ENCODE assay signal across 26 cellular contexts in the genomic region with DNA sequence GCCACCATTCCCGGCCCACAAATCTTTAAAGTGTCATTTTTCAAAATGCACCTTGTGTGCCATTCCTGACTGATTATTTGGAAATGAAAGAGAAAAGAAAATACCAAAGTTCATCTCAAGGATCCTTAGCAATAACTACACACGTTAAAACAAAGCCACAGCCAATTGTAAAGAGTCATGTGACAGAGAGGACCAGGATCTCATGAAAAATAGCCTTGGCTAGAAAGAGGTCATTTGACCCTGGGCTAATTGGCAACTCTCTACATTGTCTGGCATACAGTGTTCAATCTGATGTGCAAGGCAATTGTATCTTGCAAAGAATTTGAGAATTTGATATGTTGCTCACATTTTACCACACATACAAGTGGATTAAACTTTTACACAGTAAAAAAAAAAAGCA. TPM values are rescaled to one million over a fixed set of nuclear protein-coding genes. Genes with fewer than 3 reads are reported as not detected.
DNase-seq lines count a peak whose midpoint lies in the region; ATAC-seq, FAIRE-seq and TF ChIP-seq lines count a peak whose summit lies in the region.
"Had no signal": no experiment of that assay in that cellular context is flagged by ENCODE, and none has a peak within 500 bp of the region (broad histone marks: within the 10 kb centered on the region; RNA-seq: fewer than 3 reads in every experiment).

No MANE protein-coding gene starts in this region.

- no peaks in the 10 kb centered on the region for H3K27me3 ChIP-seq in mammary epithelial cell (ENCODE audit: insufficient read depth, low read length)

- POLR2A ChIA-PET in MCF 10A (lab: Yijun Ruan, JAX) = interaction anchor here (1.2 to 2.0 kb wide), 4 partner anchors 31 to 47 kb away, joined by 6 to 8 read pairs (median 6); no protein-coding TSS in a partner anchor

- no peaks in the 10 kb centered on the region for H3K27me3 Mint-ChIP-seq in MCF 10A (ENCODE audit: insufficient read depth, unreplicated experiment)

- H4K20me1 ChIP-seq in mammary epithelial cell (ENCODE audit: insufficient read depth, low read length) = no peaks in the 10 kb centered on the region
- H4K20me1 ChIP-seq: BLaER1 treated with 17β-estradiol and CSF1 and Interleukin-3, amounts not matched to agents 10 nM and 100 nM had no signal

- H3K4me3 ChIP-seq in mammary epithelial cell (replicated peaks in 1 of 3; ENCODE audit: insufficient read depth in 1 of 3, low read depth in 2 of 3, low read length in 3 of 3) = no peak overlapping the region
- H3K4me3 ChIP-seq: BLaER1 treated with 17β-estradiol and CSF1 and Interleukin-3, amounts not matched to agents 10 nM and 100 nM had no signal

- peaks cover 2% of the 10 kb centered on the region for H3K9me3 ChIP-seq in mammary epithelial cell (replicated peaks; ENCODE audit: insufficient read depth, low read length)
- H3K9me3 ChIP-seq: BE2C had no signal

- ATAC-seq in GM21360 (IDR thresholded peaks at IDR 0.05; ENCODE audit: unreplicated experiment) (no peak), GM19351 (IDR thresholded peaks at IDR 0.05; ENCODE audit: unreplicated experiment) (no peak)

- no peaks in the 10 kb centered on the region for H3K9me3 Mint-ChIP-seq in MCF 10A (ENCODE audit: unreplicated experiment)
- H3K9me3 Mint-ChIP-seq: CD4-positive, alpha-beta T cell; CD8-positive, alpha-beta memory T cell had no signal

- H3K36me3 ChIP-seq in mammary epithelial cell (ENCODE audit: insufficient read depth, low read length) = no peaks in the 10 kb centered on the region
- H3K36me3 ChIP-seq: BE2C; BLaER1 treated with 17β-estradiol and CSF1 and Interleukin-3, amounts not matched to agents 10 nM and 100 nM had no signal

- H3K4me3 Mint-ChIP-seq in MCF 10A (ENCODE audit: unreplicated experiment) = no peak overlapping the region
- H3K4me3 Mint-ChIP-seq: CD4-positive, alpha-beta T cell; CD8-positive, alpha-beta memory T cell had no signal

- H3K4me1 Mint-ChIP-seq in MCF 10A (ENCODE audit: insufficient read depth, unreplicated experiment) = peaks cover 14% of the 10 kb centered on the region

- no peak overlapping the region for H2AFZ ChIP-seq in mammary epithelial cell (ENCODE audit: low read depth, low read length)

- peak; percentile 20 for FAIRE-seq in urothelium cell line (lab: Jason Lieb, UNC)
- FAIRE-seq: A204.1, GM12892 had no signal

- in situ Hi-C loops in mammary epithelial cell (cut with MboI; ENCODE audit: low sequenced_read_pairs in 2 of 2) = no loop called here

- H3K27ac ChIP-seq in mammary epithelial cell (ENCODE audit: insufficient read depth, low read depth, low read length) (peak overlapping the region; percentile 80), epithelial cell of prostate (peak overlapping the region; percentile 87)
- H3K27ac ChIP-seq: 22Rv1; BLaER1 treated with 17β-estradiol and CSF1 and Interleukin-3, amounts not matched to agents 10 nM and 100 nM had no signal

- no peak overlapping the region for H3K27ac Mint-ChIP-seq in MCF 10A (ENCODE audit: low read depth, unreplicated experiment)
- H3K27ac Mint-ChIP-seq: CD14-positive monocyte; CD4-positive, alpha-beta T cell; CD8-positive, alpha-beta memory T cell had no signal

- BruUV-seq in mammary epithelial cell (replicated peaks; lab: Mats Ljungman, UMichigan) (no TSS peak), MCF 10A (replicated peaks; lab: Mats Ljungman, UMichigan) (no TSS peak)

- no peak overlapping the region for H3K9ac ChIP-seq in mammary epithelial cell (ENCODE audit: insufficient read depth, low read length)
- H3K9ac ChIP-seq: BLaER1 treated with 17β-estradiol and CSF1 and Interleukin-3, amounts not matched to agents 10 nM and 100 nM had no signal

- peaks cover 14% of the 10 kb centered on the region for H3K4me1 ChIP-seq in mammary epithelial cell (ENCODE audit: insufficient read depth, low read length)
- H3K4me1 ChIP-seq: BE2C had no signal

- H3K79me2 ChIP-seq in mammary epithelial cell (ENCODE audit: insufficient read depth, low read length) = peaks cover 19% of the 10 kb centered on the region

- CTCF ChIA-PET in mammary epithelial cell (lab: Charles Lee; ENCODE audit: low non-redundant PET) = no interaction called here
- CTCF ChIA-PET in MCF 10A (lab: Yijun Ruan, JAX) = no interaction called here

- DNase-seq in mammary epithelial cell (no peak), MCF 10A (ENCODE audit: unreplicated experiment) (no peak), epithelial cell of prostate (ENCODE audit: low read depth, low spot score) (no peak), medulla oblongata (ENCODE audit: extremely low spot score) (peak; percentile 26), urothelium cell line (ENCODE audit: low spot score) (no peak)
- DNase-seq in activated CD4-positive, alpha-beta T cell treated with anti-CD3 and anti-CD28 coated beads, Interleukin-2, amount 50 U/mL, for 4 hours = no peak
- DNase-seq: BE2C; Calu3; CD4-positive, alpha-beta T cell; CD8-positive, alpha-beta memory T cell; COR-L47; DMS53; DMS79 treated with DMSO at 0.1 percent for 48 hours; GF-D8; H7; HCEC 1CT had no signal

- H3K36me3 Mint-ChIP-seq in MCF 10A (ENCODE audit: insufficient read depth, unreplicated experiment) = no peaks in the 10 kb centered on the region

- WGBS in mammary epithelial cell (ENCODE audit: low coverage, missing lambda C conversion rate) = 40% methylated on average over 2 of the region's 2 CpGs

- intact Hi-C loops in mammary epithelial cell (cut with micrococcal nuclease) (loop anchor here (2.0 kb wide), 2 partner anchors 31 to 39 kb away; a partner anchor contains a TSS), MCF 10A (cut with micrococcal nuclease) (no loop called here)

- dilution Hi-C loops in mammary epithelial cell (cut with HindIII; ENCODE audit: low sequenced_read_pairs) = loop anchor here (5.0 kb wide), 1 partner anchor 156 kb away; no protein-coding TSS in a partner anchor

- TF ChIP-seq CTCF in mammary epithelial cell (conservative IDR thresholded peaks at IDR 0.05 in 1 of 2, IDR thresholded peaks at IDR 0.05 in 1 of 2; ENCODE audit: extremely low read depth in 1 of 2, insufficient read depth in 1 of 2, low read depth in 1 of 2, low read length in 2 of 2) (no peak), MCF 10A (IDR thresholded peaks at IDR 0.05; ENCODE audit: unreplicated experiment) (no peak)

- H3K4me2 ChIP-seq in mammary epithelial cell (ENCODE audit: insufficient read depth, low read depth, low read length) = no peak overlapping the region

RNA-seq across cellular contexts. Expression of a gene that starts 31.6 kb away (rescaled TPM):
- under 1 TPM in 1 of 2 donors, not detected in 1; 0.33 TPM for total RNA-seq in mammary epithelial cell
- polyA plus RNA-seq in mammary epithelial cell = 2.7 TPM
- polyA minus RNA-seq in mammary epithelial cell = not detected
- not detected in 2 replicates for total RNA-seq in MCF 10A (2022)
- total RNA-seq: Daoy, G401 had no signal
- polyA plus RNA-seq: AG04450 had no signal
